In the genomic region with DNA sequence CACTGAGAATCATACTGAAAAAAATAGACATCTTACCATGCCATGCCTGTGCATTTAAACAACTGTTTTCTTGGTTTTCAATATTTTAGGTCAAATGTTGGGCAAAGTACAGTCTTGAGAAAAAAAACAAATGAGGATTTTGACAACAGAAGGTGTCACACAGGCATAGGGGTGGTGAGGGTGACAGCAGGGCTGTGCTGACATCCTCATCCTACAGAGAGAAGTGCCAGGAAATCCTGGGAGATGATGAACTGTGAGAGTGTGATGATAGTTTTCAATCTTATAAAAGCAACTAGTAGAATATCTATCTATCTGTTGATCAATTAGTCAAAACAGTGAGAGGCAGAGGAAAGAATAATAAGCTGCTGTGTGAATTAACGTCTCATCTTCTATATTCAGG, we compare ENCODE assay signal across 35 cellular contexts. TPM values are rescaled to one million over a fixed set of nuclear protein-coding genes. Genes with fewer than 3 reads are reported as not detected.
"Had no signal": no experiment of that assay in that cellular context is flagged by ENCODE, and none has a peak within 500 bp of the region (broad histone marks: within the 10 kb centered on the region; RNA-seq: fewer than 3 reads in every experiment).

No MANE protein-coding gene starts in this region.

- H3K27ac ChIP-seq: colonic mucosa, esophagus squamous epithelium, heart right ventricle, neutrophil, parathyroid adenoma, right atrium auricular region, suprapubic skin, thyroid gland had no signal

- H3K9ac ChIP-seq: parathyroid adenoma had no signal

- ATAC-seq: heart right ventricle; left lobe of liver; natural killer cell; sciatic nerve; stimulated activated naive CD8-positive, alpha-beta T cell treated with anti-CD3 and anti-CD28 coated beads, Interleukin-15, amount 100 ng/mL, for 72 hours had no signal

- H3K4me1 ChIP-seq: colonic mucosa, esophagus squamous epithelium, heart right ventricle, parathyroid adenoma, right atrium auricular region, suprapubic skin, thyroid gland had no signal

- FAIRE-seq: endothelial cell of umbilical vein, keratinocyte had no signal

- DNase-seq: colonic mucosa; effector memory CD4-positive, alpha-beta T cell; erythroblast; esophagus squamous epithelium; glutamatergic neuron; heart right ventricle; hypothalamus; natural killer cell; stimulated activated CD4-positive, alpha-beta T cell treated with anti-CD3 and anti-CD28 coated beads, Interleukin-12 subunit alpha, Interleukin-12 subunit beta, amount 100 ng/mL, for 4 hours; stimulated activated CD4-positive, alpha-beta T cell treated with anti-CD3 and anti-CD28 coated beads, Interleukin-1b, Interleukin-23, amount 100 ng/mL, for 48 hours; stimulated activated CD4-positive, alpha-beta T cell treated with anti-CD3 and anti-CD28 coated beads, Interleukin-4, amount 100 ng/mL, for 1 hour; stimulated activated CD8-positive, alpha-beta memory T cell treated with anti-CD3 and anti-CD28 coated beads, Interleukin-4, amount 100 ng/mL, for 48 hours; stimulated activated naive CD4-positive, alpha-beta T cell; stimulated activated naive CD8-positive, alpha-beta T cell treated with anti-CD3 and anti-CD28 coated beads, Interleukin-15, amount 100 ng/mL, for 72 hours; thyroid gland had no signal

- H3K4me3 ChIP-seq: colonic mucosa, esophagus squamous epithelium, heart right ventricle, lung, right atrium auricular region, smooth muscle cell, suprapubic skin, thyroid gland had no signal

- H3K4me2 ChIP-seq: smooth muscle cell had no signal

- H3K9me3 ChIP-seq: colonic mucosa, esophagus squamous epithelium, heart right ventricle, neutrophil, right atrium auricular region, suprapubic skin, thyroid gland had no signal

- H3K4me1 Mint-ChIP-seq: natural killer cell; stimulated activated naive CD8-positive, alpha-beta T cell treated with anti-CD3 and anti-CD28 coated beads, Interleukin-15, amount 100 ng/mL, for 72 hours had no signal

- H3K36me3 ChIP-seq: colonic mucosa, esophagus squamous epithelium, heart right ventricle, neutrophil, right atrium auricular region, suprapubic skin, thyroid gland had no signal

- H3K27me3 ChIP-seq: colonic mucosa, esophagus squamous epithelium, neutrophil, right atrium auricular region, suprapubic skin, thyroid gland had no signal

- H3K36me3 Mint-ChIP-seq: memory B cell, natural killer cell, type B pancreatic cell had no signal

- H3K27ac Mint-ChIP-seq: dendritic cell treated with granulocyte-macrophage colony-stimulating factor and Interleukin-4, amounts not matched to agents 40 ng/mL and 50 ng/mL, for 4 days; memory B cell; natural killer cell; progenitor cell of endocrine pancreas; stimulated activated naive CD8-positive, alpha-beta T cell treated with anti-CD3 and anti-CD28 coated beads, Interleukin-15, amount 100 ng/mL, for 72 hours had no signal

- H3K79me2 ChIP-seq: parathyroid adenoma had no signal

- H3K4me3 Mint-ChIP-seq: dendritic cell treated with granulocyte-macrophage colony-stimulating factor and Interleukin-4, amounts not matched to agents 40 ng/mL and 50 ng/mL, for 4 days; memory B cell; natural killer cell; stimulated activated naive CD8-positive, alpha-beta T cell treated with anti-CD3 and anti-CD28 coated beads, Interleukin-15, amount 100 ng/mL, for 72 hours; type B pancreatic cell had no signal

- H3K27me3 Mint-ChIP-seq: dendritic cell treated with granulocyte-macrophage colony-stimulating factor and Interleukin-4, amounts not matched to agents 40 ng/mL and 50 ng/mL, for 4 days; stimulated activated naive CD8-positive, alpha-beta T cell treated with anti-CD3 and anti-CD28 coated beads, Interleukin-15, amount 100 ng/mL, for 72 hours; type B pancreatic cell had no signal

- H3K9me3 Mint-ChIP-seq: dendritic cell treated with granulocyte-macrophage colony-stimulating factor and Interleukin-4, amounts not matched to agents 40 ng/mL and 50 ng/mL, for 4 days; memory B cell; natural killer cell; stimulated activated naive CD8-positive, alpha-beta T cell treated with anti-CD3 and anti-CD28 coated beads, Interleukin-15, amount 100 ng/mL, for 72 hours; type B pancreatic cell had no signal

- H2AFZ ChIP-seq: parathyroid adenoma had no signal

RNA-seq across cellular contexts. Expression of gene CST8, which starts 23.9 kb away (rescaled TPM):
- total RNA-seq: cerebellum, colonic mucosa, endothelial cell of umbilical vein, esophagus squamous epithelium, heart right ventricle, left lobe of liver, liver, lung, mononuclear cell, natural killer cell, omental fat pad, progenitor cell of endocrine pancreas, right atrium auricular region, sciatic nerve, smooth muscle cell, suprapubic skin, thyroid gland, urinary bladder had no signal
- polyA plus RNA-seq: endothelial cell of umbilical vein, heart right ventricle, keratinocyte, liver, lung, neural cell, smooth muscle cell, urinary bladder had no signal

RNA-seq across cellular contexts. Expression of gene CST9L, which starts 53.4 kb away (rescaled TPM):
- total RNA-seq: cerebellum, colonic mucosa, endothelial cell of umbilical vein, esophagus squamous epithelium, heart right ventricle, left lobe of liver, liver, lung, mononuclear cell, natural killer cell, omental fat pad, progenitor cell of endocrine pancreas, right atrium auricular region, sciatic nerve, smooth muscle cell, suprapubic skin, urinary bladder had no signal
- polyA plus RNA-seq: endothelial cell of umbilical vein, heart right ventricle, keratinocyte, liver, lung, neural cell, smooth muscle cell, urinary bladder had no signal
